17 cellular contexts compared by ENCODE assay signal in the genomic region with DNA sequence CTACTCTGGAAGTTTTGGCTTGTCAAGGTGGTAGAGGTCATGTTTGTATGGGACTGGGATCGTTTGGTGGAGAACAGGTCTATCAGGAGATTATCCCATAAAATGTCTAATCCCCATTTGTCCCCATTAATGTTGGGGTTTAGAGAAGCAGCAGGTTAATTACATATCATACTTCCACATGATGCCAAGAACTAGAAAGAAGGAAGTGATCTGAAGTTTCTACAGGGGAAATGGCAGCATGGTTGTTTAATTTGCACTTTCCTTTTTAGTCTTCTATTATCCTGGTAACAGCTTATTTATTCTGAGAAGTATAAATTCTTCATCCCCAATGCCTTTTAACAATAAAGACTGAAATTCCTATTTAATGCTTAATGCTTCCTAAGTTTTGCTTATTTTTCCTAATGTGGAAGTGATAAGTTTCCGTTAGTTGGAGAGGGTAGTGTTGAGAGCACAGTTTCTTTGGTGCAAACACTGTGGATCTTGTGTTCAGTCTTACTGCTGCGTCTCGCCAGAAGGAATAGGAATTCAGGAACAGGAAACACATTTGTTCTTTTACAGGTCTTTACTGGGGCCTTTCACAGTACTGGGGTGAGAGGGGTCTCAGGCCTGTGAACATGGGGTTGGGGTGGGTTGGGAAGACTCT. TPM values are rescaled to one million over a fixed set of nuclear protein-coding genes. Genes with fewer than 3 reads are reported as not detected.
DNase-seq lines count a peak whose midpoint lies in the region; ATAC-seq and TF ChIP-seq lines count a peak whose summit lies in the region.
"Had no signal": no experiment of that assay in that cellular context is flagged by ENCODE, and none has a peak within 500 bp of the region (broad histone marks: within the 10 kb centered on the region; RNA-seq: fewer than 3 reads in every experiment).

No MANE protein-coding gene starts in this region.

- no peak overlapping the region for H2AFZ ChIP-seq in OCI-LY1 (ENCODE audit: low read length)

- peaks cover 12% of the 10 kb centered on the region; the same call in 1 of the 2 replicates for H3K79me2 ChIP-seq in OCI-LY1 (ENCODE audit: insufficient read depth, low read length)

- H3K27ac Mint-ChIP-seq in activated naive CD4-positive, alpha-beta T cell treated with anti-CD3 and anti-CD28 coated beads for 36 hours: peak overlapping the region; percentile 37
- H3K27ac Mint-ChIP-seq in type B pancreatic cell: no peak overlapping the region
- H3K27ac Mint-ChIP-seq: activated CD8-positive, alpha-beta T cell treated with anti-CD3 and anti-CD28 coated beads, Interleukin-2, amount 10 ng/mL, durations not matched to agents 7 days and 5 days; activated T-helper 2 cell treated with anti-CD3 and anti-CD28 coated beads, Interferon-gamma antibody, Interleukin-2, Interleukin-4, amounts not matched to agents 10 μg/mL and 5 μg/mL and 100 μg/mL, durations not matched to agents 14 hours and 24 hours and 36 hours had no signal

- no peak for ATAC-seq in GM18867 (IDR thresholded peaks at IDR 0.05; ENCODE audit: unreplicated experiment)
- ATAC-seq: activated CD8-positive, alpha-beta T cell treated with anti-CD3 and anti-CD28 coated beads, Interleukin-2, amount 10 ng/mL, durations not matched to agents 7 days and 5 days; HCT116 had no signal

- CTCF ChIA-PET in activated naive CD4-positive, alpha-beta T cell treated with anti-CD3 and anti-CD28 coated beads for 36 hours (lab: Charles Lee): interaction anchor here (1.7 to 1.8 kb wide), 2 partner anchors 9 kb away, joined by 8 to 9 read pairs; no protein-coding TSS in a partner anchor

- H3K9ac ChIP-seq in OCI-LY1 (ENCODE audit: low read length): no peak overlapping the region

- no peaks in the 10 kb centered on the region for H3K36me3 Mint-ChIP-seq in activated naive CD4-positive, alpha-beta T cell treated with anti-CD3 and anti-CD28 coated beads for 36 hours (ENCODE audit: low read depth)
- peaks cover 9% of the 10 kb centered on the region for H3K36me3 Mint-ChIP-seq in type B pancreatic cell

- no peaks in the 10 kb centered on the region for H3K9me3 Mint-ChIP-seq in activated naive CD4-positive, alpha-beta T cell treated with anti-CD3 and anti-CD28 coated beads for 36 hours
- H3K9me3 Mint-ChIP-seq in type B pancreatic cell: no peaks in the 10 kb centered on the region
- H3K9me3 Mint-ChIP-seq: activated T-helper 2 cell treated with anti-CD3 and anti-CD28 coated beads, Interferon-gamma antibody, Interleukin-2, Interleukin-4, amounts not matched to agents 10 μg/mL and 5 μg/mL and 100 μg/mL, durations not matched to agents 14 hours and 24 hours and 36 hours had no signal

- intact Hi-C loops in activated naive CD4-positive, alpha-beta T cell treated with anti-CD3 and anti-CD28 coated beads for 36 hours (cut with micrococcal nuclease): no loop called here

- no peaks in the 10 kb centered on the region for H4K20me1 ChIP-seq in OCI-LY1 (ENCODE audit: insufficient read depth, low read length)

- H3K4me3 ChIP-seq in OCI-LY1 (ENCODE audit: low read depth, low read length, poor library complexity, severe bottlenecking) (no peak overlapping the region), esophagus (ENCODE audit: low read depth in 1 of 2, low read length in 2 of 2) (no peak overlapping the region)
- H3K4me3 ChIP-seq: SK-N-MC, transverse colon had no signal

- no peak for DNase-seq in activated naive CD4-positive, alpha-beta T cell treated with anti-CD3 and anti-CD28 coated beads for 36 hours
- no peak for DNase-seq in activated naive CD4-positive, alpha-beta T cell treated with Interleukin-2 at 50 U/mL for 16 hours
- DNase-seq in type B pancreatic cell (ENCODE audit: extremely low spot score, unreplicated experiment) (no peak), C1 segment of cervical spinal cord (lab: John Stamatoyannopoulos, UW) (no peak), HT-29 (ENCODE audit: low spot score) (no peak)
- DNase-seq: activated CD8-positive, alpha-beta T cell treated with anti-CD3 and anti-CD28 coated beads, Interleukin-2, amount 10 ng/mL, durations not matched to agents 7 days and 5 days; islet precursor cell; mesendoderm; NCI-H1105 treated with DMSO at 0.1 percent for 48 hours; stimulated activated CD4-positive, alpha-beta T cell treated with anti-CD3 and anti-CD28 coated beads, Interleukin-4, amount 100 ng/mL, for 24 hours; transverse colon had no signal

- 78 to 83% methylated on average over 4 of the region's 4 CpGs for WGBS in esophagus, 2 donors

- H3K36me3 ChIP-seq in OCI-LY1 (ENCODE audit: insufficient read depth, low read length): no peaks in the 10 kb centered on the region
- H3K36me3 ChIP-seq in esophagus (ENCODE audit: control insufficient read depth in 2 of 2, insufficient read depth in 2 of 2, low read length in 1 of 2): peaks cover 0 to 2% of the 10 kb centered on the region in 2 donors
- H3K36me3 ChIP-seq: transverse colon had no signal

- H3K4me3 Mint-ChIP-seq in activated naive CD4-positive, alpha-beta T cell treated with anti-CD3 and anti-CD28 coated beads for 36 hours: no peak overlapping the region
- peak overlapping the region; percentile 35 for H3K4me3 Mint-ChIP-seq in type B pancreatic cell
- H3K4me3 Mint-ChIP-seq: activated CD8-positive, alpha-beta T cell treated with anti-CD3 and anti-CD28 coated beads, Interleukin-2, amount 10 ng/mL, durations not matched to agents 7 days and 5 days had no signal

- no peaks in the 10 kb centered on the region for H3F3A ChIP-seq in OCI-LY1 (ENCODE audit: insufficient read depth, low read length)

- peak overlapping the region; percentile 29; the same call in 1 of the 2 replicates for H3K4me2 ChIP-seq in OCI-LY1 (ENCODE audit: low read length)

- TF ChIP-seq CTCF in OCI-LY1 (IDR thresholded peaks at IDR 0.05; ENCODE audit: low read length): no peak
- no peak for TF ChIP-seq CTCF in type B pancreatic cell (conservative IDR thresholded peaks at IDR 0.05)

- H3K27me3 ChIP-seq in OCI-LY1 (ENCODE audit: insufficient read depth, low read length): no peaks in the 10 kb centered on the region
- no peaks in the 10 kb centered on the region for H3K27me3 ChIP-seq in esophagus (ENCODE audit: control insufficient read depth in 1 of 2, insufficient read depth in 2 of 2, low read length in 2 of 2)
- H3K27me3 ChIP-seq: transverse colon had no signal

- H3K27ac ChIP-seq in OCI-LY1 (ENCODE audit: low read depth, low read length, poor library complexity, severe bottlenecking): no peak overlapping the region
- H3K27ac ChIP-seq in esophagus (ENCODE audit: low read depth in 2 of 2, low read length in 1 of 2): peak overlapping the region; percentile 17 to 19
- H3K27ac ChIP-seq: SK-N-MC had no signal

- H3K9me3 ChIP-seq in OCI-LY1 (ENCODE audit: low read length): no peaks in the 10 kb centered on the region
- no peaks in the 10 kb centered on the region for H3K9me3 ChIP-seq in esophagus (ENCODE audit: control insufficient read depth in 2 of 2, insufficient read depth in 1 of 2, low read depth in 1 of 2, low read length in 1 of 2)
- H3K9me3 ChIP-seq: transverse colon had no signal

- peaks cover 38% of the 10 kb centered on the region for H3K4me1 Mint-ChIP-seq in activated naive CD4-positive, alpha-beta T cell treated with anti-CD3 and anti-CD28 coated beads for 36 hours (ENCODE audit: low read depth)
- H3K4me1 Mint-ChIP-seq in type B pancreatic cell (ENCODE audit: unreplicated experiment): peaks cover 24% of the 10 kb centered on the region

- no peaks in the 10 kb centered on the region for H3K9me2 ChIP-seq in OCI-LY1 (ENCODE audit: low read depth, low read length)

- no peaks in the 10 kb centered on the region for H3K27me3 Mint-ChIP-seq in activated naive CD4-positive, alpha-beta T cell treated with anti-CD3 and anti-CD28 coated beads for 36 hours (ENCODE audit: low read depth)
- H3K27me3 Mint-ChIP-seq in type B pancreatic cell: no peaks in the 10 kb centered on the region

- peaks cover 43% of the 10 kb centered on the region for H3K4me1 ChIP-seq in OCI-LY1 (ENCODE audit: insufficient read depth, low read length, severe bottlenecking)
- H3K4me1 ChIP-seq in esophagus (ENCODE audit: control insufficient read depth in 2 of 2, insufficient read depth in 2 of 2, low read length in 1 of 2): peaks cover 0 to 7% of the 10 kb centered on the region in 2 donors

RNA-seq across cellular contexts. Expression of a gene that starts 59.6 kb away (rescaled TPM):
- 1 to 10 TPM; 8.2 to 9.9 TPM for total RNA-seq in activated naive CD4-positive, alpha-beta T cell treated with anti-CD3 and anti-CD28 coated beads for 36 hours
- 1 to 10 TPM; 8.4 to 8.5 TPM for polyA plus RNA-seq in esophagus
- total RNA-seq in type B pancreatic cell (ENCODE audit: low replicate concordance): 21.7 and 23.1 TPM in 2 replicates
- 13.1 and 14.2 TPM in 2 replicates for total RNA-seq in HT-29 (2014; rRNA removed; shearing (Covaris generic))
